ENCODE assay signal across 1 cellular context in the genomic region with DNA sequence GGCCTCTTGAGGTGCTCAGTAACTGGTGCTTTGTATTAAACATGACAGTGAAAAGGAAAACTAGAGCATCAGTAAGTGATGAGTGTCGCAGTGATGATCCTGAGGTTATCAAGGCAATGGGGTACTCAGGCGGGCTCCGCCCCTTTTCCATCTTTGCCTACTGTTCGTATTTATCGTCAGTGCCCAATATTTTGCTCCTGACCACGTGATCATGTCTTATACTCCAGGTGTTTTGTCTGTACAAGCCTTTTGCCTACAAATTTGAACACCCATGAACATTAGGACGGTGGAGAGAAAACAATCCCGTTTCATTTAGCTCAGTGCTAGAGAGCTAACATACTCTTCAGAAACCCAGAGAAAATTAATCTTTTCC.
TF ChIP-seq lines count a peak whose summit lies in the region.

No MANE protein-coding gene starts in this region.

TF ChIP-seq in HepG2, 621 proteins besides CTCF, POLR2A, EP300 and RAD21:
- TF ChIP-seq RBFOX2 (IDR thresholded peaks at IDR 0.05; ENCODE audit: low read depth, low read length), result 0 out of 2 replicates have a peak, but pooled peaks have one; percentile 27
TF ChIP-seq in HepG2: peak in this region for 1; not testable (repeated sequence) for 620.
